13 cellular contexts compared by ENCODE assay signal in the genomic region with DNA sequence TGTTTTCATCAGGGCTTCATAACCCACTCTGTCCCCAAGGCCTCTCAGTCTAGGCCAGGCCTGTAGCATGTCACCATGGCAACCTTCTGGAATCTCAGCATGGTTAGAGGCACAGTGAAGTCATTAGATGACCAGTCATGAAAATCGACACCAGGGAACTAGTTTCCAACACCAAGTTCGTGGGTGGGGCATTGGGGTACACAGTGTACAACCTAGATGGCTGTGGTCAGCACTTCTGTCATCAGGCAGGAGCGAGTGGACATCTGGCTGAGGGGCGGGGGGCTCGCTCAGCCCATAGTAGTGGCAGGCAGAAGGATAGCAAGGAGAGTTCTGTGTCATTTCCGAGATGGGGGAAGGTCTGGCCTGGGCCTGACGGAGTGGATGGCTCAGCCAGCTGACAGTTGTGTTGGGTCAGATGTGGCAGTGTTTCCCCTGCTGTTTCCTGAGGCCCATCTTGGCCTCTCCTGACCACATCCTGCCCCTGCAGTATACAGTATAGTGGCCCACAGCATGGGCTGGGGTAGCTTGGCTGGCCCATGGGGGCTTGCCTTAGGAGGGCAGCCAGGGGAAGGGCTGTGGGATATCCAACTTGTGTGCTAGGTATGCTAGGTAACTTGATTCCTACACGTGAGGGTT.
A peak's percentile ranks its signal among the peaks of the same experiment; 100 is the strongest.
DNase-seq lines count a peak whose midpoint lies in the region; FAIRE-seq and TF ChIP-seq lines count a peak whose summit lies in the region.
"Had no signal": no experiment of that assay in that cellular context is flagged by ENCODE, and none has a peak within 500 bp of the region (broad histone marks: within the 10 kb centered on the region; RNA-seq: fewer than 3 reads in every experiment).

No MANE protein-coding gene starts in this region.

- H3K27ac ChIP-seq in coronary artery, result no peak overlapping the region

- FAIRE-seq in RCC 7860 (lab: Jason Lieb, UNC) (no peak), urothelium cell line (lab: Jason Lieb, UNC) (no peak)

- H3K4me3 ChIP-seq in fibroblast of the aortic adventitia (ENCODE audit: low read depth, low read length) (no peak overlapping the region), coronary artery (no peak overlapping the region)

- no peak for TF ChIP-seq CTCF in fibroblast of the aortic adventitia (IDR thresholded peaks at IDR 0.05; ENCODE audit: insufficient read depth, low read length)
- TF ChIP-seq CTCF in coronary artery (IDR thresholded peaks at IDR 0.05), result no peak

- DNase-seq in activated CD8-positive, alpha-beta memory T cell treated with anti-CD3 and anti-CD28 coated beads for 24 hours, result peak; percentile 33
- DNase-seq in activated CD8-positive, alpha-beta memory T cell treated with anti-CD3 and anti-CD28 coated beads, Interleukin-2, amount 50 U/mL, for 48 hours, result no peak
- peak; percentile 55 for DNase-seq in RCC 7860 (ENCODE audit: low spot score)
- peak; percentile 43 for DNase-seq in fibroblast of the aortic adventitia (ENCODE audit: low read depth)
- peak; percentile 11 for DNase-seq in stimulated activated CD8-positive, alpha-beta memory T cell treated with anti-CD3 and anti-CD28 coated beads, Interleukin-4, amount 100 ng/mL, for 48 hours
- no peak for DNase-seq in urothelium cell line (ENCODE audit: low spot score)
- no peak for DNase-seq in coronary artery (ENCODE audit: low spot score)
- DNase-seq in NCI-H2107 (lab: John Stamatoyannopoulos, UW), result no peak
- DNase-seq: activated CD4-positive, alpha-beta T cell treated with anti-CD3 and anti-CD28 coated beads, Interleukin-2, amount 50 U/mL, for 48 hours; CD4-positive, CD25-positive, alpha-beta regulatory T cell; left colon; NCI-H526; stimulated activated CD4-positive, alpha-beta T cell treated with anti-CD3 and anti-CD28 coated beads, Interleukin-2, amount 100 ng/mL, for 48 hours had no signal

Comparison
In these comparisons a context has a peak if more than half of its experiments do, and no peak if none do; other contexts are left out.
1. DNase-seq: peak in activated CD8-positive, alpha-beta memory T cell treated with anti-CD3 and anti-CD28 coated beads for 24 hours (single experiment), RCC 7860 (single experiment), fibroblast of the aortic adventitia (single experiment) and stimulated activated CD8-positive, alpha-beta memory T cell treated with anti-CD3 and anti-CD28 coated beads, Interleukin-4, amount 100 ng/mL, for 48 hours (single experiment); none in activated CD8-positive, alpha-beta memory T cell treated with anti-CD3 and anti-CD28 coated beads, Interleukin-2, amount 50 U/mL, for 48 hours (single experiment), urothelium cell line (single experiment), coronary artery (single experiment) and NCI-H2107 (single experiment).